7 cellular contexts compared by ENCODE assay signal in genomic region chrX:15759886-15760285, GRCh38. TPM values are rescaled to one million over a fixed set of nuclear protein-coding genes. Genes with fewer than 3 reads are reported as not detected.
A peak's percentile ranks its signal among the peaks of the same experiment; 100 is the strongest.
DNase-seq lines count a peak whose midpoint lies in the region; ATAC-seq and TF ChIP-seq lines count a peak whose summit lies in the region.
"Not testable (repeated sequence)": the region's sequence is repeated elsewhere in the genome, so short reads cannot be mapped to it uniquely, and the experiment has no call there.

No MANE protein-coding gene starts in this region.

- intact Hi-C loops in CD4-positive, alpha-beta T cell (cut with DNase I, micrococcal nuclease), result loop anchor here (2.0 to 10.0 kb wide), 5 partner anchors 73 to 675 kb away; no protein-coding TSS in a partner anchor

- H3K27me3 Mint-ChIP-seq in CD4-positive, alpha-beta T cell; T-helper 17 cell; activated CD4-positive, alpha-beta memory T cell treated with anti-CD3 and anti-CD28 coated beads, Interleukin-2, amount 10 ng/mL, durations not matched to agents 7 days and 5 days; activated T-cell treated with anti-CD3 and anti-CD28 coated beads, Interleukin-2, amount 50 U/mL, for 72 hours (ENCODE audit: low read depth); activated naive CD4-positive, alpha-beta T cell treated with anti-CD3 and anti-CD28 coated beads, Interleukin-2, amount 50 U/mL, for 24 hours; naive thymus-derived CD8-positive, alpha-beta T cell: not testable (repeated sequence)

- peak overlapping the region; percentile 69 for H3K27ac Mint-ChIP-seq in CD4-positive, alpha-beta T cell
- H3K27ac Mint-ChIP-seq in T-helper 17 cell, result peak overlapping the region; percentile 92
- H3K27ac Mint-ChIP-seq in activated CD4-positive, alpha-beta memory T cell treated with anti-CD3 and anti-CD28 coated beads, Interleukin-2, amount 10 ng/mL, durations not matched to agents 7 days and 5 days, result peak overlapping the region; percentile 74
- peak overlapping the region; percentile 95 for H3K27ac Mint-ChIP-seq in activated T-cell treated with anti-CD3 and anti-CD28 coated beads, Interleukin-2, amount 50 U/mL, for 72 hours
- peak overlapping the region; percentile 86 for H3K27ac Mint-ChIP-seq in activated naive CD4-positive, alpha-beta T cell treated with anti-CD3 and anti-CD28 coated beads, Interleukin-2, amount 50 U/mL, for 24 hours
- peak overlapping the region in 8 of 10 donors; percentile 24 to 92 (median 66) for H3K27ac Mint-ChIP-seq in naive thymus-derived CD8-positive, alpha-beta T cell

- H3K36me3 ChIP-seq in effector memory CD4-positive, alpha-beta T cell (ENCODE audit: control insufficient read depth, insufficient read depth, low read length), result not testable (repeated sequence)

- H3K4me1 Mint-ChIP-seq in CD4-positive, alpha-beta T cell (ENCODE audit: low read depth), result peaks cover 50% of the 10 kb centered on the region
- H3K4me1 Mint-ChIP-seq in T-helper 17 cell, result peaks cover 26% of the 10 kb centered on the region
- H3K4me1 Mint-ChIP-seq in activated CD4-positive, alpha-beta memory T cell treated with anti-CD3 and anti-CD28 coated beads, Interleukin-2, amount 10 ng/mL, durations not matched to agents 7 days and 5 days, result peaks cover 44% of the 10 kb centered on the region
- H3K4me1 Mint-ChIP-seq in activated T-cell treated with anti-CD3 and anti-CD28 coated beads, Interleukin-2, amount 50 U/mL, for 72 hours (ENCODE audit: low read depth), result peaks cover 36% of the 10 kb centered on the region
- peaks cover 50% of the 10 kb centered on the region for H3K4me1 Mint-ChIP-seq in activated naive CD4-positive, alpha-beta T cell treated with anti-CD3 and anti-CD28 coated beads, Interleukin-2, amount 50 U/mL, for 24 hours
- H3K4me1 Mint-ChIP-seq in naive thymus-derived CD8-positive, alpha-beta T cell, result peaks cover 14 to 45% (median 44%) of the 10 kb centered on the region in 4 donors

- POLR2A ChIA-PET in CD4-positive, alpha-beta T cell (lab: Charles Lee), result interaction anchor here (1.1 to 13.9 kb wide), 3 partner anchors 10 to 95 kb away, joined by 4 to 204 read pairs (median 10); partner anchors contain the start of genes AP1S2 and CA5B
- POLR2A ChIA-PET in activated CD4-positive, alpha-beta memory T cell treated with anti-CD3 and anti-CD28 coated beads, Interleukin-2, amount 10 ng/mL, durations not matched to agents 7 days and 5 days (lab: Charles Lee), result interaction anchor here (0.7 to 14.0 kb wide), 5 partner anchors 9 to 30 kb away, joined by 3 to 228 read pairs (median 15); partner anchors contain the start of genes CA5B and ZRSR2
- POLR2A ChIA-PET in naive thymus-derived CD8-positive, alpha-beta T cell (lab: Charles Lee), result interaction anchor here (2.4 kb wide), 1 partner anchor 22 kb away, joined by 17 read pairs; the partner anchor contains the start of gene CA5B

- ATAC-seq in CD4-positive, alpha-beta T cell (ENCODE audit: poor library complexity); T-helper 17 cell; naive thymus-derived CD8-positive, alpha-beta T cell: not testable (repeated sequence)
- ATAC-seq in activated T-cell treated with anti-CD3 and anti-CD28 coated beads, Interleukin-2, amount 50 U/mL, for 72 hours (replicated peaks in 1 of 2), result peak; percentile 21 to 31

- not testable (repeated sequence) for H3K9me3 Mint-ChIP-seq in CD4-positive, alpha-beta T cell; activated CD4-positive, alpha-beta memory T cell treated with anti-CD3 and anti-CD28 coated beads, Interleukin-2, amount 10 ng/mL, durations not matched to agents 7 days and 5 days; activated T-cell treated with anti-CD3 and anti-CD28 coated beads, Interleukin-2, amount 50 U/mL, for 72 hours; activated naive CD4-positive, alpha-beta T cell treated with anti-CD3 and anti-CD28 coated beads, Interleukin-2, amount 50 U/mL, for 24 hours; naive thymus-derived CD8-positive, alpha-beta T cell

- CTCF ChIA-PET in CD4-positive, alpha-beta T cell (lab: Charles Lee), result interaction anchor here (0.6 to 2.8 kb wide), 3 partner anchors 13 to 72 kb away, joined by 3 to 18 read pairs (median 3); partner anchors contain the start of gene CA5B
- CTCF ChIA-PET in activated CD4-positive, alpha-beta memory T cell treated with anti-CD3 and anti-CD28 coated beads, Interleukin-2, amount 10 ng/mL, durations not matched to agents 7 days and 5 days (lab: Charles Lee), result interaction anchor here (0.7 to 3.3 kb wide), 2 partner anchors 21 to 302 kb away, joined by 4 to 17 read pairs; partner anchors contain the start of gene CA5B

- not testable (repeated sequence) for TF ChIP-seq CTCF in CD4-positive, alpha-beta T cell (IDR thresholded peaks at IDR 0.05)

- not testable (repeated sequence) for H3K4me3 Mint-ChIP-seq in CD4-positive, alpha-beta T cell; T-helper 17 cell; activated CD4-positive, alpha-beta memory T cell treated with anti-CD3 and anti-CD28 coated beads, Interleukin-2, amount 10 ng/mL, durations not matched to agents 7 days and 5 days; activated naive CD4-positive, alpha-beta T cell treated with anti-CD3 and anti-CD28 coated beads, Interleukin-2, amount 50 U/mL, for 24 hours; naive thymus-derived CD8-positive, alpha-beta T cell
- peak overlapping the region in 1 of 2 donors; percentile 73 for H3K4me3 Mint-ChIP-seq in activated T-cell treated with anti-CD3 and anti-CD28 coated beads, Interleukin-2, amount 50 U/mL, for 72 hours

- H3K27me3 ChIP-seq in CD4-positive, alpha-beta T cell (ENCODE audit: control insufficient read depth, insufficient read depth, low read length); effector memory CD4-positive, alpha-beta T cell (replicated peaks; ENCODE audit: control insufficient read depth, insufficient read depth, low read length, poor library complexity, severe bottlenecking): not testable (repeated sequence)

- not testable (repeated sequence) for DNase-seq in CD4-positive, alpha-beta T cell; T-helper 17 cell; activated CD4-positive, alpha-beta memory T cell treated with anti-CD3 and anti-CD28 coated beads, Interleukin-2, amount 10 ng/mL, durations not matched to agents 7 days and 5 days; activated T-cell treated with anti-CD3 and anti-CD28 coated beads, Interleukin-2, amount 50 U/mL, for 72 hours; effector memory CD4-positive, alpha-beta T cell; naive thymus-derived CD8-positive, alpha-beta T cell

- H3K9me3 ChIP-seq in CD4-positive, alpha-beta T cell (ENCODE audit: control insufficient read depth, low read length); T-helper 17 cell (ENCODE audit: control insufficient read depth, low read length, poor library complexity, severe bottlenecking); effector memory CD4-positive, alpha-beta T cell (ENCODE audit: control insufficient read depth, low read length): not testable (repeated sequence)

- not testable (repeated sequence) for H3K27ac ChIP-seq in CD4-positive, alpha-beta T cell (ENCODE audit: low read depth, low read length)
- H3K27ac ChIP-seq in effector memory CD4-positive, alpha-beta T cell (ENCODE audit: insufficient read depth, low read length, poor library complexity, severe bottlenecking), result peak overlapping the region; percentile 45

- H3K36me3 Mint-ChIP-seq in CD4-positive, alpha-beta T cell (ENCODE audit: low read depth), result peaks cover 31% of the 10 kb centered on the region
- H3K36me3 Mint-ChIP-seq in T-helper 17 cell (ENCODE audit: low read depth); activated T-cell treated with anti-CD3 and anti-CD28 coated beads, Interleukin-2, amount 50 U/mL, for 72 hours (ENCODE audit: insufficient read depth in 2 of 2); activated naive CD4-positive, alpha-beta T cell treated with anti-CD3 and anti-CD28 coated beads, Interleukin-2, amount 50 U/mL, for 24 hours; naive thymus-derived CD8-positive, alpha-beta T cell: not testable (repeated sequence)
- H3K36me3 Mint-ChIP-seq in activated CD4-positive, alpha-beta memory T cell treated with anti-CD3 and anti-CD28 coated beads, Interleukin-2, amount 10 ng/mL, durations not matched to agents 7 days and 5 days (ENCODE audit: low read depth), result peaks cover 11% of the 10 kb centered on the region

- not testable (repeated sequence) for H3K4me3 ChIP-seq in effector memory CD4-positive, alpha-beta T cell (ENCODE audit: insufficient read depth, low read depth, low read length, poor library complexity, severe bottlenecking)

- peaks cover 26% of the 10 kb centered on the region for H3K4me1 ChIP-seq in effector memory CD4-positive, alpha-beta T cell (ENCODE audit: control insufficient read depth, insufficient read depth, low read length, poor library complexity, severe bottlenecking)

RNA-seq across cellular contexts. Expression of gene CA5B, which starts 21.8 kb away (rescaled TPM):
- 10 to 100 TPM; 60.8 to 64.5 TPM for total RNA-seq in CD4-positive, alpha-beta T cell
- 10 to 100 TPM; 59.2 to 82.2 TPM for total RNA-seq in T-helper 17 cell
- total RNA-seq in activated CD4-positive, alpha-beta memory T cell treated with anti-CD3 and anti-CD28 coated beads, Interleukin-2, amount 10 ng/mL, durations not matched to agents 7 days and 5 days, result 10 to 100 TPM; 26.1 to 31.7 TPM
- 10 to 100 TPM; 10.5 to 11.7 TPM for total RNA-seq in activated T-cell treated with anti-CD3 and anti-CD28 coated beads, Interleukin-2, amount 50 U/mL, for 72 hours
- total RNA-seq in naive thymus-derived CD8-positive, alpha-beta T cell, result 10 to 100 TPM; 37.3 to 41.2 TPM
- 10 to 100 TPM; 44.2 to 69.4 (median 62.1) TPM for polyA plus RNA-seq in naive thymus-derived CD8-positive, alpha-beta T cell

RNA-seq across cellular contexts. Expression of gene ZRSR2, which starts 30.4 kb away (rescaled TPM):
- 10 to 100 TPM; 18.4 to 21.1 TPM for total RNA-seq in CD4-positive, alpha-beta T cell
- 10 to 100 TPM; 18.5 to 19.6 TPM for total RNA-seq in T-helper 17 cell
- 10 to 100 TPM; 21.9 to 24.2 TPM for total RNA-seq in activated CD4-positive, alpha-beta memory T cell treated with anti-CD3 and anti-CD28 coated beads, Interleukin-2, amount 10 ng/mL, durations not matched to agents 7 days and 5 days
- total RNA-seq in activated T-cell treated with anti-CD3 and anti-CD28 coated beads, Interleukin-2, amount 50 U/mL, for 72 hours, result 10 to 100 TPM; 15.3 to 27.2 TPM
- total RNA-seq in naive thymus-derived CD8-positive, alpha-beta T cell, result 10 to 100 TPM; 22.4 to 24.9 TPM
- 10 to 100 TPM; 15.1 to 44.8 (median 27.7) TPM for polyA plus RNA-seq in naive thymus-derived CD8-positive, alpha-beta T cell
